ENCODE assay signal across 17 cellular contexts in the genomic region with DNA sequence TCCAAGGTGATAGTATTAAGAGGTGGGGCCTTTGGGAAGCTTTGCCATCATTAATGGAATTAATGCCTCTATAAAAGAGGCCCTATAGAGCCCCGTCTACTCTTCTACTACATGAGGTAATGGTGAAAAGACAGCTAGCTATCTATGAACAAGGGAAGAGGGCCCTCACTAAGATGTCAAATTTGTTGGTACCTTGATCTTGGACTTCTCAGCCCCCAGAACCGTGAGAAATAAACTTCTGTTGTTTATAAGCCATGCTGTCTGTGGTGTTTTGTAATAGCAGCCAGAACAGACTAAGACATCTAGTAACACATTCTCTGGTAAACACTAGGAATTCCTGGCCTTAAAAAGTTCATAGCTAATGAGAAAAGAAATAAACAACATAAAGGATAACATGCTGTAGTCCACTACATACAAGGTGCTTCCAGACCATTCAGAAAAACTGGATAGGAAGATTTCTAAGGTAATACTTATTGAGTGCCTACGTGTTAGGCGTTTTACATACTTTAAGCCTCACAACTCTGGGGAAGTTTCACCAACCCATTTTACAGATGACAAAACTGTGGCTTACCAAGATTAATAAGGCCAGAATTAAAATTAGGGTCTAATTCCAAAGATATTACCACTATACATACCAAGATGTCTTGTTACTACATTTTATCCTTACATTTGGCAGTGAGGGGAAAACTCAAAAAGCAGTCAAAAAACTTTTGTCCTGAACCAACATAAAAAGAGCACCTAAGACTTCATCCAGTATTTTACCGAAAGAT. TPM values are rescaled to one million over a fixed set of nuclear protein-coding genes. Genes with fewer than 3 reads are reported as not detected.
A peak's percentile ranks its signal among the peaks of the same experiment; 100 is the strongest.
DNase-seq lines count a peak whose midpoint lies in the region; ATAC-seq and TF ChIP-seq lines count a peak whose summit lies in the region.
"Had no signal": no experiment of that assay in that cellular context is flagged by ENCODE, and none has a peak within 500 bp of the region (broad histone marks: within the 10 kb centered on the region; RNA-seq: fewer than 3 reads in every experiment).

No MANE protein-coding gene starts in this region.

- no peaks in the 10 kb centered on the region for H3K9me2 ChIP-seq in PC-3 (replicated peaks; ENCODE audit: low read length)

- no peak overlapping the region for H3K27ac Mint-ChIP-seq in activated CD4-positive, alpha-beta T cell treated with anti-CD3 and anti-CD28 coated beads for 36 hours

- intact Hi-C loops in activated CD4-positive, alpha-beta T cell treated with anti-CD3 and anti-CD28 coated beads for 36 hours (cut with DNase I, micrococcal nuclease) = loop anchor here (5.0 kb wide), 3 partner anchors 88 to 427 kb away; a partner anchor contains a TSS
- intact Hi-C loops in PC-3 (cut with micrococcal nuclease) (loop anchor here (1.0 to 5.0 kb wide), 4 partner anchors 43 to 108 kb away; no protein-coding TSS in a partner anchor), heart right ventricle (cut with DNase I) (loop anchor here in 7 of 10 donors (5.0 to 10.0 kb wide), 4 partner anchors 51 to 478 kb away; no protein-coding TSS in a partner anchor)

- peak overlapping the region; percentile 91 for H3K4me3 ChIP-seq in PC-3 (ENCODE audit: low read length)
- peak overlapping the region; percentile 93 for H3K4me3 ChIP-seq in endocrine pancreas (ENCODE audit: control insufficient read depth, insufficient read depth, low read length)
- H3K4me3 ChIP-seq in heart right ventricle = no peak overlapping the region
- H3K4me3 ChIP-seq: A549, upper lobe of right lung had no signal

- TF ChIP-seq CTCF in PC-3 (conservative IDR thresholded peaks at IDR 0.05; ENCODE audit: low read depth, low read length) (no peak), heart right ventricle (IDR thresholded peaks at IDR 0.05) (no peak)

- no peak for ATAC-seq in activated CD4-positive, alpha-beta T cell treated with anti-CD3 and anti-CD28 coated beads for 36 hours
- ATAC-seq in PC-3 (no peak), heart right ventricle (no peak)
- ATAC-seq: A549, HCT116, upper lobe of right lung had no signal

- H3K4me1 Mint-ChIP-seq in activated CD4-positive, alpha-beta T cell treated with anti-CD3 and anti-CD28 coated beads for 36 hours = peaks cover 55% of the 10 kb centered on the region

- H3K36me3 Mint-ChIP-seq in activated CD4-positive, alpha-beta T cell treated with anti-CD3 and anti-CD28 coated beads for 36 hours (ENCODE audit: low read depth) = peaks cover 24% of the 10 kb centered on the region

- no peak overlapping the region for H2AFZ ChIP-seq in PC-3 (ENCODE audit: low read length)

- H3F3A ChIP-seq in PC-3 (ENCODE audit: low read length, unreplicated experiment) = peaks cover 2% of the 10 kb centered on the region

- H3K9ac ChIP-seq in PC-3 (ENCODE audit: low read length) = no peak overlapping the region
- no peak overlapping the region for H3K9ac ChIP-seq in endocrine pancreas (ENCODE audit: control insufficient read depth, insufficient read depth, low read length)

- H3K9me3 ChIP-seq in PC-3 (ENCODE audit: low read length) (no peaks in the 10 kb centered on the region), endocrine pancreas (ENCODE audit: control insufficient read depth, low read length) (no peaks in the 10 kb centered on the region), heart right ventricle (peaks cover 0 to 7% (median 0%) of the 10 kb centered on the region in 11 donors)
- H3K9me3 ChIP-seq: upper lobe of right lung had no signal

- POLR2A ChIA-PET in activated CD4-positive, alpha-beta T cell treated with anti-CD3 and anti-CD28 coated beads for 36 hours (lab: Charles Lee) = no interaction called here
- POLR2A ChIA-PET in PC-3 (lab: Charles Lee; ENCODE audit: unreplicated experiment) = no interaction called here

- H3K4me1 ChIP-seq in PC-3 (ENCODE audit: insufficient read depth, low read length) (peaks cover 26% of the 10 kb centered on the region), endocrine pancreas (ENCODE audit: control insufficient read depth, insufficient read depth, low read length) (peaks cover 19% of the 10 kb centered on the region), heart right ventricle (peaks cover 3 to 71% (median 50%) of the 10 kb centered on the region in 9 donors)
- H3K4me1 ChIP-seq: A549 had no signal

- peak overlapping the region; percentile 48 for H3K4me3 Mint-ChIP-seq in activated CD4-positive, alpha-beta T cell treated with anti-CD3 and anti-CD28 coated beads for 36 hours

- peak overlapping the region; percentile 94 for H3K4me2 ChIP-seq in PC-3 (ENCODE audit: low read length)

- no peaks in the 10 kb centered on the region for H3K9me3 Mint-ChIP-seq in activated CD4-positive, alpha-beta T cell treated with anti-CD3 and anti-CD28 coated beads for 36 hours (ENCODE audit: low read depth)

- H3K27me3 ChIP-seq in PC-3 (ENCODE audit: low read length) (no peaks in the 10 kb centered on the region), endocrine pancreas (ENCODE audit: control insufficient read depth, insufficient read depth, low read length) (no peaks in the 10 kb centered on the region), heart right ventricle (no peaks in the 10 kb centered on the region)
- H3K27me3 ChIP-seq: upper lobe of right lung had no signal

- WGBS in heart right ventricle, 2 donors = 92 to 93% methylated on average over 5 of the region's 5 CpGs

- no peaks in the 10 kb centered on the region for H3K27me3 Mint-ChIP-seq in activated CD4-positive, alpha-beta T cell treated with anti-CD3 and anti-CD28 coated beads for 36 hours

- peaks cover 8% of the 10 kb centered on the region; the same call in 1 of the 2 replicates for H3K36me3 ChIP-seq in PC-3 (ENCODE audit: low read depth, low read length)
- H3K36me3 ChIP-seq in endocrine pancreas (ENCODE audit: control insufficient read depth, insufficient read depth, low read length) = no peaks in the 10 kb centered on the region
- H3K36me3 ChIP-seq in heart right ventricle = no peaks in the 10 kb centered on the region
- H3K36me3 ChIP-seq: upper lobe of right lung had no signal

- BruUV-seq in PC-3 (replicated peaks; lab: Mats Ljungman, UMichigan) = no TSS peak

- H3K79me2 ChIP-seq in PC-3 (ENCODE audit: low read length) = peaks cover 82% of the 10 kb centered on the region

- peaks cover 69% of the 10 kb centered on the region for H4K20me1 ChIP-seq in PC-3 (ENCODE audit: low read length)

- CTCF ChIA-PET in activated CD4-positive, alpha-beta T cell treated with anti-CD3 and anti-CD28 coated beads for 36 hours (lab: Charles Lee) = interaction anchor here (1.2 kb wide), 1 partner anchor 20 kb away, joined by 3 read pairs; no protein-coding TSS in a partner anchor
- CTCF ChIA-PET in PC-3 (lab: Charles Lee) = no interaction called here

- DNase-seq in activated CD4-positive, alpha-beta T cell treated with anti-CD3 and anti-CD28 coated beads for 36 hours = no peak
- DNase-seq in activated CD4-positive, alpha-beta T cell treated with anti-CD3 and anti-CD28 coated beads, Interleukin-2, amount 50 U/mL, for 48 hours = no peak
- DNase-seq in PC-3 (no peak), renal cortical epithelial cell (ENCODE audit: low read depth) (peak; percentile 27), medulla oblongata (ENCODE audit: extremely low spot score) (no peak), heart right ventricle (no peak), T1000 (lab: John Stamatoyannopoulos, UW) (no peak)
- DNase-seq: activated CD4-positive, alpha-beta T cell treated with anti-CD3 and anti-CD28 coated beads for 1 hour; activated naive CD4-positive, alpha-beta T cell; islet precursor cell; NCI-H1105; NCI-H526; SHP77; upper lobe of right lung had no signal

- no peak overlapping the region for H3K27ac ChIP-seq in PC-3 (ENCODE audit: low read length)
- no peak overlapping the region for H3K27ac ChIP-seq in heart right ventricle
- H3K27ac ChIP-seq: A549, upper lobe of right lung had no signal

RNA-seq across cellular contexts. Expression of a gene that starts 3.2 kb away (rescaled TPM):
- total RNA-seq in activated CD4-positive, alpha-beta T cell treated with anti-CD3 and anti-CD28 coated beads for 36 hours = 100 to 1,000 TPM; 101 to 139 TPM
- total RNA-seq in PC-3 (2014; rRNA removed) (59.5 and 61.2 TPM in 2 replicates), renal cortical epithelial cell (84.4 and 90.0 TPM in 2 replicates), heart right ventricle (100 to 1,000 TPM; 101 to 146 (median 112) TPM)
- polyA plus RNA-seq in heart right ventricle = 10 to 100 TPM; 24.2 to 40.3 TPM

Comparison
In these comparisons a context has a peak if more than half of its experiments do, and no peak if none do; other contexts are left out.
1. H3K4me3 ChIP-seq: peak in PC-3 (single experiment) and endocrine pancreas (single experiment); none in heart right ventricle (0 of 10).